8 cellular contexts compared by ENCODE assay signal in genomic region chr5:80125962-80126480, GRCh38.
A peak's percentile ranks its signal among the peaks of the same experiment; 100 is the strongest.
DNase-seq lines count a peak whose midpoint lies in the region; ATAC-seq and TF ChIP-seq lines count a peak whose summit lies in the region.

No MANE protein-coding gene starts in this region.

- H3K27me3 Mint-ChIP-seq in activated naive CD4-positive, alpha-beta T cell treated with anti-CD3 and anti-CD28 coated beads, Interleukin-2, amount 10 ng/mL, durations not matched to agents 7 days and 5 days, result no peaks in the 10 kb centered on the region

- intact Hi-C loops in upper lobe of right lung (cut with DNase I), result no loop called here

- H3K36me3 Mint-ChIP-seq in activated naive CD4-positive, alpha-beta T cell treated with anti-CD3 and anti-CD28 coated beads, Interleukin-2, amount 10 ng/mL, durations not matched to agents 7 days and 5 days, result peaks cover 58% of the 10 kb centered on the region

- H3K9me3 ChIP-seq in upper lobe of right lung, result no peaks in the 10 kb centered on the region
- no peaks in the 10 kb centered on the region for H3K9me3 ChIP-seq in Peyer's patch

- H3K4me1 ChIP-seq in upper lobe of right lung (no peaks in the 10 kb centered on the region), Peyer's patch (no peaks in the 10 kb centered on the region)

- H3K9me3 Mint-ChIP-seq in activated naive CD4-positive, alpha-beta T cell treated with anti-CD3 and anti-CD28 coated beads, Interleukin-2, amount 10 ng/mL, durations not matched to agents 7 days and 5 days, result peaks cover 13% of the 10 kb centered on the region

- no peak overlapping the region for H3K4me3 ChIP-seq in fibroblast of mammary gland (ENCODE audit: control insufficient read depth, low read depth, low read length)
- H3K4me3 ChIP-seq in upper lobe of right lung, result no peak overlapping the region
- no peak overlapping the region for H3K4me3 ChIP-seq in Peyer's patch

- TF ChIP-seq CTCF in fibroblast of mammary gland (conservative IDR thresholded peaks at IDR 0.05; ENCODE audit: control insufficient read depth, insufficient read depth, low read depth, low read length) (peak; percentile 23), upper lobe of right lung (IDR thresholded peaks at IDR 0.05) (no peak), Peyer's patch (IDR thresholded peaks at IDR 0.05) (peak in 1 of 6 experiments; percentile 24)

- H3K27me3 ChIP-seq in upper lobe of right lung, result no peaks in the 10 kb centered on the region
- no peaks in the 10 kb centered on the region for H3K27me3 ChIP-seq in Peyer's patch

- no peak for DNase-seq in activated naive CD4-positive, alpha-beta T cell treated with anti-CD3 and anti-CD28 coated beads, Interleukin-2, amount 10 ng/mL, durations not matched to agents 7 days and 5 days
- no peak for DNase-seq in activated naive CD4-positive, alpha-beta T cell treated with Interleukin-2 at 50 U/mL for 16 hours
- DNase-seq in OCI-M1 (lab: John Stamatoyannopoulos, UW) (peak; percentile 47), fibroblast of mammary gland (ENCODE audit: low read depth) (peak; percentile 92), upper lobe of right lung (no peak), Peyer's patch (no peak), DMS 273 treated with DMSO at 0.1 percent for 48 hours (lab: John Stamatoyannopoulos, UW) (no peak)

- ATAC-seq in HG02678 (IDR thresholded peaks at IDR 0.05; ENCODE audit: unreplicated experiment) (peak; percentile 58), upper lobe of right lung (peak; percentile 64)

- CTCF ChIA-PET in activated naive CD4-positive, alpha-beta T cell treated with anti-CD3 and anti-CD28 coated beads, Interleukin-2, amount 10 ng/mL, durations not matched to agents 7 days and 5 days (lab: Charles Lee), result interaction anchor here (0.6 to 2.2 kb wide), 7 partner anchors 8 to 165 kb away, joined by 3 to 7 read pairs (median 5); no protein-coding TSS in a partner anchor

- H3K27ac ChIP-seq in upper lobe of right lung (peak overlapping the region; percentile 39), Peyer's patch (no peak overlapping the region)

- H3K36me3 ChIP-seq in upper lobe of right lung, result no peaks in the 10 kb centered on the region
- H3K36me3 ChIP-seq in Peyer's patch, result no peaks in the 10 kb centered on the region

- peaks cover 37% of the 10 kb centered on the region for H3K4me1 Mint-ChIP-seq in activated naive CD4-positive, alpha-beta T cell treated with anti-CD3 and anti-CD28 coated beads, Interleukin-2, amount 10 ng/mL, durations not matched to agents 7 days and 5 days

- no peak overlapping the region for H3K4me3 Mint-ChIP-seq in activated naive CD4-positive, alpha-beta T cell treated with anti-CD3 and anti-CD28 coated beads, Interleukin-2, amount 10 ng/mL, durations not matched to agents 7 days and 5 days

- peak overlapping the region; percentile 78 for H3K27ac Mint-ChIP-seq in activated naive CD4-positive, alpha-beta T cell treated with anti-CD3 and anti-CD28 coated beads, Interleukin-2, amount 10 ng/mL, durations not matched to agents 7 days and 5 days

- no peak for TF ChIP-seq POLR2A in Peyer's patch (IDR thresholded peaks at IDR 0.05)

Comparison
In these comparisons a context has a peak if more than half of its experiments do, and no peak if none do; other contexts are left out.
1. DNase-seq: peak in OCI-M1 (single experiment) and fibroblast of mammary gland (single experiment); none in activated naive CD4-positive, alpha-beta T cell treated with anti-CD3 and anti-CD28 coated beads, Interleukin-2, amount 10 ng/mL, durations not matched to agents 7 days and 5 days (single experiment), activated naive CD4-positive, alpha-beta T cell treated with Interleukin-2 at 50 U/mL for 16 hours (single experiment), upper lobe of right lung (single experiment), Peyer's patch (0 of 3) and DMS 273 treated with DMSO at 0.1 percent for 48 hours (single experiment).